In the genomic region with DNA sequence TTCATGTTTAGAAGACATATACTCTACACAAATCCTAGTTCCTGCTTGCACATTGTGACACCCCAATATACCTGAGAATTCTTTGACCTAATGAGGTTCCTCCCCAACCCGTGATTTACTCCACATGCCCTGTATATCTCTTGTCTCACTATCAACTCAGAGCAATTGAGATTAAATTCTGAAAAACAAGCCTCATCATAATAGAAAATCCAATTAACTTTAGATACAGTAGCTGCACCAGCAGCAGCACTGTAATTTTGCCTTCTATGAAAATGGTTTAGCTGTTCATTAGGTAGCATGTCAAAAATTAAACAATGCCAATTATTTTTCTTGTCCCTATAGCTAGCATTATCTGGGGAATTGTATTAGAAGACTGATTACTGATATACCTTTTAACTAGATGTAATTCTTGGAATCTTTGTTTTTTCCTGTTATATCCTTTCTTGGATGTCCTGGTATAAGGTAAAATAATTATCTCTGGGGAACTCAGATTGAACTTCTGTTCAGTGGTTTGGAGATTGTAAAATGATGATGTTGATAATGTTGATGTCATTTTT, we compare ENCODE assay signal across 1 cellular context.
TF ChIP-seq lines count a peak whose summit lies in the region.

No MANE protein-coding gene starts in this region.

TF ChIP-seq in GM23338, 12 proteins besides CTCF, POLR2A, EP300 and RAD21 (continued from another document):
- TF ChIP-seq ZNF462 (CRISPR knock-in tag; IDR thresholded peaks at IDR 0.05): no peak
- TF ChIP-seq ZNF114 (CRISPR knock-in tag; IDR thresholded peaks at IDR 0.05): no peak
- no peak for TF ChIP-seq JUNB (IDR thresholded peaks at IDR 0.05; ENCODE audit: unreplicated experiment)
- no peak for TF ChIP-seq ZNF331 (CRISPR knock-in tag; IDR thresholded peaks at IDR 0.05; ENCODE audit: low read depth)
